Comparison of ENCODE assay signal across 30 cellular contexts in the genomic region with DNA sequence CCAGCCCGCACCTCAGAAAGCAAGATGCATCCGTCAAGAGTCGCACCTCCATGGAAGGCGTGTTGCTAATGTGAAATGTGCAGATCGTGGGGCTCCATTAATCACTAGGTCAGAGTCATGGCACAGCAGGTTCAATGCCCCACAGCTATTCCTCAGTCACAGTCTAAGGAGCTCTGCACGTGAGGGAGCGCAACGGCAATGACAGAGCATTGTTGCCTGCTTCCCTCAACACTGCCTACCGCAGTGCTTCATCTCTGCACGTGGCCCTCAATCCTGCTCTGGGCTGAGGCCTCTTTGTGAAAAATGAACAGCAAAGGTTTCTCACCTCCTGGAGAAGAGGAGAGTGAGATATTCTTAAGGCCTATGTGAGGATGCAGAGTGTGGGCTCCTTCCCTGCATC.
"Had no signal": no experiment of that assay in that cellular context is flagged by ENCODE, and none has a peak within 500 bp of the region (broad histone marks: within the 10 kb centered on the region; RNA-seq: fewer than 3 reads in every experiment).

No MANE protein-coding gene starts in this region.

- H3K27ac ChIP-seq: right atrium auricular region, uterus had no signal

- FAIRE-seq: endothelial cell of umbilical vein, islet of Langerhans had no signal

- H3K4me3 ChIP-seq: right atrium auricular region, smooth muscle cell, uterus had no signal

- H3K36me3 Mint-ChIP-seq: activated CD8-positive, alpha-beta memory T cell treated with anti-CD3 and anti-CD28 coated beads, Interleukin-2, amount 10 ng/mL, durations not matched to agents 7 days and 5 days; activated naive CD4-positive, alpha-beta T cell treated with anti-CD3 and anti-CD28 coated beads, Interleukin-2, amount 50 U/mL, for 24 hours; naive thymus-derived CD4-positive, alpha-beta T cell; stimulated activated memory B cell treated with anti-CD40 and anti-IgM and Interleukin-4, amounts not matched to agents 10 μg/mL and 1 μg/mL and 100 μg/mL, for 72 hours; type B pancreatic cell had no signal

- DNase-seq: activated CD4-positive, alpha-beta T cell treated with anti-CD3 and anti-CD28 coated beads for 36 hours; activated CD4-positive, CD25-positive, alpha-beta regulatory T cell; activated CD8-positive, alpha-beta memory T cell treated with anti-CD3 and anti-CD28 coated beads, Interleukin-2, amount 10 ng/mL, durations not matched to agents 7 days and 5 days; activated CD8-positive, alpha-beta T cell treated with anti-CD3 and anti-CD28 coated beads, Interleukin-2, amount 10 ng/mL, durations not matched to agents 7 days and 5 days; activated naive CD8-positive, alpha-beta T cell treated with anti-CD3 and anti-CD28 coated beads, Interleukin-2, amount 50 U/mL, for 24 hours; activated T-cell treated with anti-CD3 and anti-CD28 coated beads, Interleukin-2, amount 50 U/mL, for 48 hours; caudate nucleus; cortex of kidney; effector memory CD8-positive, alpha-beta T cell; foreskin melanocyte; left cardiac atrium; midbrain; naive thymus-derived CD4-positive, alpha-beta T cell; nucleus accumbens; stimulated activated CD4-positive, alpha-beta T cell treated with anti-CD3 and anti-CD28 coated beads, Interleukin-1b, Interleukin-23, amount 100 ng/mL, for 48 hours; stimulated activated CD4-positive, alpha-beta T cell treated with anti-CD3 and anti-CD28 coated beads, Interleukin-4, amount 100 ng/mL, for 4 hours; stimulated activated CD8-positive, alpha-beta memory T cell treated with anti-CD3 and anti-CD28 coated beads, Interleukin-4, amount 100 ng/mL, for 48 hours; stimulated activated naive CD8-positive, alpha-beta T cell treated with anti-CD3 and anti-CD28 coated beads, Interleukin-15, amount 100 ng/mL, for 72 hours; substantia nigra; uterus had no signal

- H3K27ac Mint-ChIP-seq: activated CD4-positive, alpha-beta T cell treated with anti-CD3 and anti-CD28 coated beads for 36 hours; activated CD8-positive, alpha-beta memory T cell treated with anti-CD3 and anti-CD28 coated beads, Interleukin-2, amount 10 ng/mL, durations not matched to agents 7 days and 5 days; activated CD8-positive, alpha-beta T cell treated with anti-CD3 and anti-CD28 coated beads, Interleukin-2, amount 10 ng/mL, durations not matched to agents 7 days and 5 days; activated naive CD4-positive, alpha-beta T cell treated with anti-CD3 and anti-CD28 coated beads, Interleukin-2, amount 50 U/mL, for 24 hours; activated naive CD8-positive, alpha-beta T cell treated with anti-CD3 and anti-CD28 coated beads, Interleukin-2, amount 50 U/mL, for 24 hours; activated T-helper 2 cell treated with anti-CD3 and anti-CD28 coated beads, Interferon-gamma antibody, Interleukin-2, Interleukin-4, amounts not matched to agents 10 μg/mL and 5 μg/mL and 100 μg/mL, durations not matched to agents 14 hours and 24 hours and 36 hours; effector memory CD8-positive, alpha-beta T cell; naive thymus-derived CD4-positive, alpha-beta T cell; stimulated activated memory B cell treated with anti-CD40 and anti-IgM and Interleukin-4, amounts not matched to agents 10 μg/mL and 1 μg/mL and 100 μg/mL, for 72 hours; stimulated activated naive CD8-positive, alpha-beta T cell treated with anti-CD3 and anti-CD28 coated beads, Interleukin-15, amount 100 ng/mL, for 72 hours; type B pancreatic cell had no signal

- H3K36me3 ChIP-seq: right atrium auricular region, uterus had no signal

- H3K4me3 Mint-ChIP-seq: activated CD4-positive, alpha-beta T cell treated with anti-CD3 and anti-CD28 coated beads for 36 hours; activated CD8-positive, alpha-beta memory T cell treated with anti-CD3 and anti-CD28 coated beads, Interleukin-2, amount 10 ng/mL, durations not matched to agents 7 days and 5 days; activated CD8-positive, alpha-beta T cell treated with anti-CD3 and anti-CD28 coated beads, Interleukin-2, amount 10 ng/mL, durations not matched to agents 7 days and 5 days; activated naive CD4-positive, alpha-beta T cell treated with anti-CD3 and anti-CD28 coated beads, Interleukin-2, amount 50 U/mL, for 24 hours; activated naive CD8-positive, alpha-beta T cell treated with anti-CD3 and anti-CD28 coated beads, Interleukin-2, amount 50 U/mL, for 24 hours; effector memory CD8-positive, alpha-beta T cell; naive thymus-derived CD4-positive, alpha-beta T cell; neural crest cell; stimulated activated memory B cell treated with anti-CD40 and anti-IgM and Interleukin-4, amounts not matched to agents 10 μg/mL and 1 μg/mL and 100 μg/mL, for 72 hours; stimulated activated naive CD8-positive, alpha-beta T cell treated with anti-CD3 and anti-CD28 coated beads, Interleukin-15, amount 100 ng/mL, for 72 hours; type B pancreatic cell had no signal

- H3K4me1 Mint-ChIP-seq: activated CD4-positive, alpha-beta T cell treated with anti-CD3 and anti-CD28 coated beads for 36 hours; activated CD8-positive, alpha-beta memory T cell treated with anti-CD3 and anti-CD28 coated beads, Interleukin-2, amount 10 ng/mL, durations not matched to agents 7 days and 5 days; activated naive CD4-positive, alpha-beta T cell treated with anti-CD3 and anti-CD28 coated beads, Interleukin-2, amount 50 U/mL, for 24 hours; activated naive CD8-positive, alpha-beta T cell treated with anti-CD3 and anti-CD28 coated beads, Interleukin-2, amount 50 U/mL, for 24 hours; naive thymus-derived CD4-positive, alpha-beta T cell; neural crest cell; stimulated activated memory B cell treated with anti-CD40 and anti-IgM and Interleukin-4, amounts not matched to agents 10 μg/mL and 1 μg/mL and 100 μg/mL, for 72 hours; stimulated activated naive CD8-positive, alpha-beta T cell treated with anti-CD3 and anti-CD28 coated beads, Interleukin-15, amount 100 ng/mL, for 72 hours had no signal

- H3K9me3 ChIP-seq: right atrium auricular region, uterus had no signal

- H3K27me3 Mint-ChIP-seq: activated CD8-positive, alpha-beta memory T cell treated with anti-CD3 and anti-CD28 coated beads, Interleukin-2, amount 10 ng/mL, durations not matched to agents 7 days and 5 days; activated naive CD8-positive, alpha-beta T cell treated with anti-CD3 and anti-CD28 coated beads, Interleukin-2, amount 50 U/mL, for 24 hours; stimulated activated memory B cell treated with anti-CD40 and anti-IgM and Interleukin-4, amounts not matched to agents 10 μg/mL and 1 μg/mL and 100 μg/mL, for 72 hours had no signal

- H3K27me3 ChIP-seq: right atrium auricular region, uterus had no signal

- ATAC-seq: activated CD4-positive, alpha-beta T cell treated with anti-CD3 and anti-CD28 coated beads for 36 hours; activated CD8-positive, alpha-beta memory T cell treated with anti-CD3 and anti-CD28 coated beads, Interleukin-2, amount 10 ng/mL, durations not matched to agents 7 days and 5 days; activated CD8-positive, alpha-beta T cell treated with anti-CD3 and anti-CD28 coated beads, Interleukin-2, amount 10 ng/mL, durations not matched to agents 7 days and 5 days; activated naive CD8-positive, alpha-beta T cell treated with anti-CD3 and anti-CD28 coated beads, Interleukin-2, amount 50 U/mL, for 24 hours; effector memory CD8-positive, alpha-beta T cell; esophagus mucosa; left cardiac atrium; naive thymus-derived CD4-positive, alpha-beta T cell; stimulated activated memory B cell treated with anti-CD40 and anti-IgM and Interleukin-4, amounts not matched to agents 10 μg/mL and 1 μg/mL and 100 μg/mL, for 72 hours; stimulated activated naive CD8-positive, alpha-beta T cell treated with anti-CD3 and anti-CD28 coated beads, Interleukin-15, amount 100 ng/mL, for 72 hours had no signal

- H3K9me3 Mint-ChIP-seq: activated naive CD4-positive, alpha-beta T cell treated with anti-CD3 and anti-CD28 coated beads, Interleukin-2, amount 50 U/mL, for 24 hours; activated naive CD8-positive, alpha-beta T cell treated with anti-CD3 and anti-CD28 coated beads, Interleukin-2, amount 50 U/mL, for 24 hours; activated T-helper 2 cell treated with anti-CD3 and anti-CD28 coated beads, Interferon-gamma antibody, Interleukin-2, Interleukin-4, amounts not matched to agents 10 μg/mL and 5 μg/mL and 100 μg/mL, durations not matched to agents 14 hours and 24 hours and 36 hours; effector memory CD8-positive, alpha-beta T cell; neural crest cell; stimulated activated naive CD8-positive, alpha-beta T cell treated with anti-CD3 and anti-CD28 coated beads, Interleukin-15, amount 100 ng/mL, for 72 hours; type B pancreatic cell had no signal

- H3K4me2 ChIP-seq: smooth muscle cell had no signal

- H3K4me1 ChIP-seq: right atrium auricular region, uterus had no signal
